ENCODE assay signal across 18 cellular contexts in genomic region chr16:10641555-10641952, GRCh38. TPM values are rescaled to one million over a fixed set of nuclear protein-coding genes. Genes with fewer than 3 reads are reported as not detected.
DNase-seq lines count a peak whose midpoint lies in the region; TF ChIP-seq lines count a peak whose summit lies in the region.
"Had no signal": no experiment of that assay in that cellular context is flagged by ENCODE, and none has a peak within 500 bp of the region (broad histone marks: within the 10 kb centered on the region; RNA-seq: fewer than 3 reads in every experiment).

No MANE protein-coding gene starts in this region.

- H3K27ac Mint-ChIP-seq in Caco-2 (ENCODE audit: unreplicated experiment) (peak overlapping the region; percentile 81), H9 (peak overlapping the region; percentile 32 to 97 (median 63); a peak in 2 of 7 replicates)
- H3K27ac Mint-ChIP-seq: B cell; CD8-positive, alpha-beta T cell; HFFc6 had no signal

- H3K79me2 ChIP-seq in H9 (ENCODE audit: insufficient read depth, low read length), result no peaks in the 10 kb centered on the region
- H3K79me2 ChIP-seq in SK-N-SH (ENCODE audit: insufficient read depth), result no peaks in the 10 kb centered on the region

- H4K5ac ChIP-seq in H9 (ENCODE audit: insufficient read length, low read depth, low read length), result no peak overlapping the region

- H3K27me3 Mint-ChIP-seq in Caco-2 (ENCODE audit: insufficient read depth, unreplicated experiment) (no peaks in the 10 kb centered on the region), H9 (ENCODE audit: low read depth) (peaks cover 37% of the 10 kb centered on the region)

- H3F3A ChIP-seq in SK-N-SH (replicated peaks; ENCODE audit: insufficient read depth), result no peaks in the 10 kb centered on the region

- POLR2A ChIA-PET in Caco-2 (lab: Charles Lee), result interaction anchor here (1.1 to 1.2 kb wide), 2 partner anchors 40 to 61 kb away, joined by 3 to 4 read pairs; partner anchors contain the start of gene EMP2
- POLR2A ChIA-PET in SK-N-SH (lab: Yijun Ruan, JAX), result no interaction called here

- no TSS peak for BruUV-seq in Caco-2 (replicated peaks; lab: Mats Ljungman, UMichigan)

- H3T11ph ChIP-seq in H9 (ENCODE audit: low read length), result no peak overlapping the region

- H3K79me1 ChIP-seq in H9 (ENCODE audit: insufficient read depth, low read depth, low read length, poor library complexity, severe bottlenecking) (no peaks in the 10 kb centered on the region), neuronal stem cell (ENCODE audit: low read depth, low read length) (no peaks in the 10 kb centered on the region)

- H3K9me3 ChIP-seq in Caco-2 (no peaks in the 10 kb centered on the region), H9 (ENCODE audit: control insufficient read depth, low read depth, low read length) (no peaks in the 10 kb centered on the region), ectodermal cell (ENCODE audit: control insufficient read depth, low read length) (no peaks in the 10 kb centered on the region), neuronal stem cell (replicated peaks in 1 of 2; ENCODE audit: control insufficient read depth in 2 of 2, insufficient read depth in 1 of 2, low read depth in 1 of 2, low read length in 2 of 2) (peaks cover 0 to 3% of the 10 kb centered on the region in 2 donors), SK-N-SH (no peaks in the 10 kb centered on the region)

- no peak overlapping the region for H4K91ac ChIP-seq in H9 (ENCODE audit: insufficient read length, low read depth, low read length)
- no peak overlapping the region for H4K91ac ChIP-seq in neuronal stem cell (ENCODE audit: low read depth, low read length, poor library complexity)

- H4K20me1 ChIP-seq in H9 (ENCODE audit: control insufficient read depth, insufficient read depth, insufficient read length) (no peaks in the 10 kb centered on the region), SK-N-SH (ENCODE audit: insufficient read depth) (no peaks in the 10 kb centered on the region)
- H4K20me1 ChIP-seq: BLaER1 treated with 17β-estradiol and CSF1 and Interleukin-3, amounts not matched to agents 10 nM and 100 nM had no signal

- TF ChIP-seq EP300 in SK-N-SH (IDR thresholded peaks at IDR 0.05; ENCODE audit: borderline replicate concordance in 1 of 2, low read depth in 1 of 2, low read length in 1 of 2), result no peak

- H3K9me2 ChIP-seq in SK-N-SH, result no peaks in the 10 kb centered on the region

- H3K4ac ChIP-seq in H9 (ENCODE audit: low read depth, low read length) (no peak overlapping the region), neuronal stem cell (ENCODE audit: low read length) (no peak overlapping the region)

- no peak overlapping the region for H3K18ac ChIP-seq in H9 (ENCODE audit: insufficient read length, low read depth, low read length)
- H3K18ac ChIP-seq in neuronal stem cell (ENCODE audit: low read length), result peak overlapping the region; percentile 5

- H4K8ac ChIP-seq in H9 (replicated peaks; ENCODE audit: insufficient read length, low read depth, low read length) (no peak overlapping the region), neuronal stem cell (ENCODE audit: low read depth, low read length) (no peak overlapping the region)

- H3K56ac ChIP-seq in H9 (ENCODE audit: insufficient read length, low read depth, low read length), result no peak overlapping the region

- H3K9me3 Mint-ChIP-seq in Caco-2 (ENCODE audit: unreplicated experiment) (no peaks in the 10 kb centered on the region), H9 (peaks cover 0 to 12% of the 10 kb centered on the region in 2 experiments; a peak in 2 of 5 replicates)
- H3K9me3 Mint-ChIP-seq: CD8-positive, alpha-beta T cell; HFFc6 had no signal

- peaks cover 23% of the 10 kb centered on the region for H3K4me1 ChIP-seq in Caco-2
- 0 out of 2 replicates have a peak, but pooled peaks cover 2% of the 10 kb centered on the region for H3K4me1 ChIP-seq in H9 (ENCODE audit: insufficient read depth, low read length)
- H3K4me1 ChIP-seq in ectodermal cell (ENCODE audit: control insufficient read depth, insufficient read depth, low read length), result peaks cover 19% of the 10 kb centered on the region
- H3K4me1 ChIP-seq in neuronal stem cell (ENCODE audit: control insufficient read depth in 2 of 2, insufficient read depth in 1 of 2, low read depth in 1 of 2, low read length in 2 of 2), result peaks cover 13 to 16% of the 10 kb centered on the region in 2 donors
- no peaks in the 10 kb centered on the region for H3K4me1 ChIP-seq in SK-N-SH (ENCODE audit: control insufficient read depth in 1 of 2, insufficient read depth in 2 of 2, low read depth in 1 of 2, low read length in 1 of 2)

- H3K36me3 Mint-ChIP-seq in Caco-2 (ENCODE audit: insufficient read depth, unreplicated experiment) (no peaks in the 10 kb centered on the region), H9 (ENCODE audit: insufficient read depth in 1 of 3, low read depth in 3 of 3) (peaks cover 0 to 7% (median 0%) of the 10 kb centered on the region in 3 experiments; a peak in 1 of 7 replicates)
- H3K36me3 Mint-ChIP-seq: CD8-positive, alpha-beta T cell had no signal

- WGBS in H9 (ENCODE audit: extremely low coverage, insufficient read length, low lambda C conversion rate), result no CpG with 5 or more reads among the region's 7 CpGs
- 84 to 88% methylated on average over 7 of the region's 7 CpGs for WGBS in ectodermal cell, 2 experiments
- WGBS in neuronal stem cell (ENCODE audit: extremely low coverage in 2 of 2, insufficient read length in 2 of 2, insufficient replicate concordance in 1 of 2), 2 donors, result no CpG with 5 or more reads among the region's 7 CpGs
- 67% methylated on average over 7 of the region's 7 CpGs for WGBS in SK-N-SH (ENCODE audit: low lambda C conversion rate)

- TF ChIP-seq RAD21 in SK-N-SH (IDR thresholded peaks at IDR 0.05; ENCODE audit: low read length), result no peak

- H2AK5ac ChIP-seq in H9 (ENCODE audit: insufficient read length, low read length), result no peak overlapping the region
- H2AK5ac ChIP-seq in neuronal stem cell (ENCODE audit: low read depth, low read length), result peak overlapping the region; percentile 32

- H2BK120ac ChIP-seq in H9 (ENCODE audit: low read depth, low read length, poor library complexity, severe bottlenecking) (no peak overlapping the region), neuronal stem cell (ENCODE audit: low read depth, low read length) (no peak overlapping the region)

- H3K4me3 Mint-ChIP-seq in Caco-2 (ENCODE audit: unreplicated experiment) (no peak overlapping the region), H9 (no peak overlapping the region)
- H3K4me3 Mint-ChIP-seq: B cell; CD8-positive, alpha-beta T cell; HFFc6 had no signal

- H3K27ac ChIP-seq in H9 (ENCODE audit: insufficient read length, low read depth, low read length), result no peak overlapping the region
- peak overlapping the region; percentile 57 for H3K27ac ChIP-seq in ectodermal cell (ENCODE audit: insufficient read depth, low read depth, low read length, poor library complexity, severe bottlenecking)
- no peak overlapping the region for H3K27ac ChIP-seq in neuronal stem cell (replicated peaks; ENCODE audit: low read length)
- H3K27ac ChIP-seq in SK-N-SH (ENCODE audit: low read depth in 2 of 2, low read length in 1 of 2), result no peak overlapping the region
- H3K27ac ChIP-seq: BLaER1 treated with 17β-estradiol and CSF1 and Interleukin-3, amounts not matched to agents 10 nM and 100 nM; HL-60 had no signal

- no peak overlapping the region for H3K23ac ChIP-seq in H9 (ENCODE audit: insufficient read length, low read depth, low read length)
- H3K23ac ChIP-seq in neuronal stem cell (ENCODE audit: low read depth, low read length, poor library complexity), result no peak overlapping the region

- H3K36me3 ChIP-seq in Caco-2 (ENCODE audit: control insufficient read depth, insufficient read depth, low read length) (no peaks in the 10 kb centered on the region), ectodermal cell (ENCODE audit: control insufficient read depth, insufficient read depth, low read length) (no peaks in the 10 kb centered on the region), neuronal stem cell (replicated peaks in 1 of 2; ENCODE audit: control insufficient read depth in 2 of 2, insufficient read depth in 2 of 2, low read length in 2 of 2) (no peaks in the 10 kb centered on the region), SK-N-SH (replicated peaks in 1 of 2; ENCODE audit: control insufficient read depth in 1 of 2, insufficient read depth in 2 of 2, low read length in 1 of 2) (no peaks in the 10 kb centered on the region)
- H3K36me3 ChIP-seq: BLaER1 treated with 17β-estradiol and CSF1 and Interleukin-3, amounts not matched to agents 10 nM and 100 nM had no signal

- H2BK15ac ChIP-seq in H9 (ENCODE audit: low read depth, low read length), result no peak overlapping the region
- peak overlapping the region; percentile 45 for H2BK15ac ChIP-seq in neuronal stem cell (ENCODE audit: low read length)

- no peak overlapping the region for H3K4me2 ChIP-seq in H9 (ENCODE audit: insufficient read depth, insufficient read length, low read length)
- no peak overlapping the region for H3K4me2 ChIP-seq in neuronal stem cell (ENCODE audit: insufficient read depth, low read length, poor library complexity, severe bottlenecking)
- no peak overlapping the region for H3K4me2 ChIP-seq in SK-N-SH
- H3K4me2 ChIP-seq: BLaER1 treated with 17β-estradiol and CSF1 and Interleukin-3, amounts not matched to agents 10 nM and 100 nM had no signal

- H3K4me3 ChIP-seq in Caco-2 (ENCODE audit: low read depth, low read length) (no peak overlapping the region), ectodermal cell (ENCODE audit: insufficient read depth, low read depth, low read length) (no peak overlapping the region), neuronal stem cell (ENCODE audit: low read length in 2 of 2) (no peak overlapping the region), SK-N-SH (ENCODE audit: low read depth in 2 of 2, low read length in 1 of 2) (no peak overlapping the region)
- H3K4me3 ChIP-seq: BLaER1 treated with 17β-estradiol and CSF1 and Interleukin-3, amounts not matched to agents 10 nM and 100 nM; GM12878 had no signal

- H2BK12ac ChIP-seq in H9 (ENCODE audit: insufficient read length, low read depth, low read length) (no peak overlapping the region), neuronal stem cell (ENCODE audit: low read length) (no peak overlapping the region)

- H3K14ac ChIP-seq in H9 (ENCODE audit: insufficient read depth, low read length) (no peak overlapping the region), neuronal stem cell (ENCODE audit: low read length) (no peak overlapping the region)

- H3K27me3 ChIP-seq in Caco-2 (replicated peaks; ENCODE audit: control insufficient read depth, insufficient read depth, low read length), result no peaks in the 10 kb centered on the region
- no peaks in the 10 kb centered on the region for H3K27me3 ChIP-seq in H9 (ENCODE audit: insufficient read depth, low read length)
- H3K27me3 ChIP-seq in ectodermal cell (ENCODE audit: control insufficient read depth, insufficient read depth, low read length, poor library complexity, severe bottlenecking), result no peaks in the 10 kb centered on the region
- H3K27me3 ChIP-seq in neuronal stem cell (ENCODE audit: control insufficient read depth in 3 of 3, insufficient read depth in 3 of 3, low read depth in 1 of 3, low read length in 3 of 3), result no peaks in the 10 kb centered on the region
- H3K27me3 ChIP-seq in SK-N-SH (ENCODE audit: insufficient read depth), result no peaks in the 10 kb centered on the region
- H3K27me3 ChIP-seq: BLaER1 treated with 17β-estradiol and CSF1 and Interleukin-3, amounts not matched to agents 10 nM and 100 nM had no signal

- intact Hi-C loops in Caco-2 (cut with micrococcal nuclease; ENCODE audit: unreplicated experiment), result no loop called here

- TF ChIP-seq CTCF in Caco-2 (IDR thresholded peaks at IDR 0.05; ENCODE audit: insufficient read depth in 1 of 2, low read depth in 1 of 2, low read length in 1 of 2, severe bottlenecking in 1 of 2, unreplicated experiment in 1 of 2), result no peak
- no peak for TF ChIP-seq CTCF in H9 (conservative IDR thresholded peaks at IDR 0.05)
- no peak for TF ChIP-seq CTCF in SK-N-SH (IDR thresholded peaks at IDR 0.05)

- CTCF ChIA-PET in Caco-2 (lab: Charles Lee) (no interaction called here), SK-N-SH (lab: Yijun Ruan, JAX) (no interaction called here)

- H2BK20ac ChIP-seq in H9 (ENCODE audit: low read depth, low read length, poor library complexity, severe bottlenecking), result no peak overlapping the region

- DNase-seq in Caco-2 (no peak), H9 (no peak), neuronal stem cell (ENCODE audit: low spot score) (no peak), SK-N-SH (no peak)
- no peak for DNase-seq in activated CD8-positive, alpha-beta memory T cell treated with anti-CD3 and anti-CD28 coated beads for 24 hours
- DNase-seq: CD8-positive, alpha-beta T cell; DMS 273 treated with DMSO at 0.1 percent for 48 hours; DMS53; DND-41; EL; HFFc6 had no signal

- no peaks in the 10 kb centered on the region for H3K23me2 ChIP-seq in H9 (ENCODE audit: insufficient read length, low read depth, low read length, poor library complexity, severe bottlenecking)

- H3K4me1 Mint-ChIP-seq in Caco-2 (ENCODE audit: low read depth, unreplicated experiment) (peaks cover 15% of the 10 kb centered on the region), H9 (peaks cover 28 to 43% of the 10 kb centered on the region in 2 experiments)
- H3K4me1 Mint-ChIP-seq: B cell had no signal

- no peak overlapping the region for H3K9ac ChIP-seq in H9 (ENCODE audit: extremely low read depth, insufficient read length, low read length)
- H3K9ac ChIP-seq in neuronal stem cell (ENCODE audit: low read depth, low read length, poor library complexity), result no peak overlapping the region
- no peak overlapping the region for H3K9ac ChIP-seq in SK-N-SH
- H3K9ac ChIP-seq: BLaER1 treated with 17β-estradiol and CSF1 and Interleukin-3, amounts not matched to agents 10 nM and 100 nM had no signal

- no peak overlapping the region for H2BK5ac ChIP-seq in H9 (ENCODE audit: insufficient read length, low read length)
- peak overlapping the region; percentile 62 for H2BK5ac ChIP-seq in neuronal stem cell (ENCODE audit: low read length)

- H2AFZ ChIP-seq in H9 (ENCODE audit: low read length) (no peak overlapping the region), neuronal stem cell (ENCODE audit: low read length) (no peak overlapping the region), SK-N-SH (ENCODE audit: low read depth) (no peak overlapping the region)

RNA-seq across cellular contexts. Expression of gene TEKT5, which starts 53.2 kb away (rescaled TPM):
- total RNA-seq in Caco-2 (2022) (not detected in 2 replicates), H9 (2021) (0.31 TPM in 1 of 2 replicates, not detected in the other)
- polyA plus RNA-seq in ectodermal cell (2013, experiment 1 of 4), result 2.0 TPM
- polyA plus RNA-seq in ectodermal cell (2013, experiment 2 of 4), result 0.57 TPM
- polyA plus RNA-seq in ectodermal cell (2013, experiment 3 of 4), result 0.69 TPM
- 0.32 TPM for polyA plus RNA-seq in ectodermal cell (2013, experiment 4 of 4)
- polyA plus RNA-seq in neuronal stem cell (2013, experiment 1 of 2), result 0.20 TPM
- 0.29 TPM for polyA plus RNA-seq in neuronal stem cell (2013, experiment 2 of 2)
- polyA plus RNA-seq in SK-N-SH (2012; rRNA removed), result not detected in 2 replicates
- 0.04 and 0.09 TPM in 2 replicates for polyA plus RNA-seq in SK-N-SH (2012; cell fraction: cytosol; rRNA removed)
- 0.31 and 0.33 TPM in 2 replicates for polyA plus RNA-seq in SK-N-SH (2012; cell fraction: nucleus; rRNA removed)
- total RNA-seq: A172; CD8-positive, alpha-beta T cell; G401; HFFc6 had no signal
